In genomic region chr22:48443680-48444079, GRCh38 we compare ENCODE assay signal across 25 cellular contexts.
"Had no signal": no experiment of that assay in that cellular context is flagged by ENCODE, and none has a peak within 500 bp of the region (broad histone marks: within the 10 kb centered on the region; RNA-seq: fewer than 3 reads in every experiment).

No MANE protein-coding gene starts in this region.

- H3K27me3 ChIP-seq: adrenal gland had no signal

- H3K27me3 Mint-ChIP-seq: activated CD4-positive, alpha-beta T cell treated with anti-CD3 and anti-CD28 coated beads for 36 hours; activated CD4-positive, alpha-beta T cell treated with anti-CD3 and anti-CD28 coated beads, Interleukin-2, amount 10 ng/mL, durations not matched to agents 7 days and 5 days; activated T-cell treated with anti-CD3 and anti-CD28 coated beads, Interleukin-2, amount 50 U/mL, for 24 hours had no signal

- ATAC-seq: activated CD4-positive, alpha-beta T cell treated with anti-CD3 and anti-CD28 coated beads for 36 hours; activated CD8-positive, alpha-beta T cell treated with anti-CD3 and anti-CD28 coated beads, Interleukin-2, amount 10 ng/mL, durations not matched to agents 7 days and 5 days; activated naive CD4-positive, alpha-beta T cell treated with anti-CD3 and anti-CD28 coated beads, Interleukin-2, amount 50 U/mL, for 72 hours had no signal

- H3K4me2 ChIP-seq: KMS-11 had no signal

- H3K9me3 ChIP-seq: adrenal gland had no signal

- H3K4me3 Mint-ChIP-seq: activated CD4-positive, alpha-beta T cell treated with anti-CD3 and anti-CD28 coated beads for 36 hours; activated CD4-positive, alpha-beta T cell treated with anti-CD3 and anti-CD28 coated beads, Interleukin-2, amount 10 ng/mL, durations not matched to agents 7 days and 5 days; activated CD8-positive, alpha-beta T cell treated with anti-CD3 and anti-CD28 coated beads, Interleukin-2, amount 10 ng/mL, durations not matched to agents 7 days and 5 days; activated naive CD4-positive, alpha-beta T cell treated with anti-CD3 and anti-CD28 coated beads for 36 hours; activated T-cell treated with anti-CD3 and anti-CD28 coated beads, Interleukin-2, amount 50 U/mL, for 24 hours; brain had no signal

- FAIRE-seq: bronchial epithelial cell had no signal

- H3K9ac ChIP-seq: KMS-11 had no signal

- H3K27ac ChIP-seq: adrenal gland, KMS-11, WERI-Rb-1 had no signal

- H3K9me3 Mint-ChIP-seq: activated CD4-positive, alpha-beta T cell treated with anti-CD3 and anti-CD28 coated beads, Interleukin-2, amount 10 ng/mL, durations not matched to agents 7 days and 5 days; activated naive CD4-positive, alpha-beta T cell treated with anti-CD3 and anti-CD28 coated beads for 36 hours; activated naive CD4-positive, alpha-beta T cell treated with anti-CD3 and anti-CD28 coated beads, Interleukin-2, amount 50 U/mL, for 72 hours; activated T-cell treated with anti-CD3 and anti-CD28 coated beads, Interleukin-2, amount 50 U/mL, for 24 hours; activated T-helper 2 cell treated with anti-CD3 and anti-CD28 coated beads, Interferon-gamma antibody, Interleukin-2, Interleukin-4, amounts not matched to agents 10 μg/mL and 5 μg/mL and 100 μg/mL, durations not matched to agents 14 hours and 24 hours and 36 hours; brain had no signal

- H3K4me3 ChIP-seq: adrenal gland had no signal

- H3K4me1 ChIP-seq: adrenal gland had no signal

- H3K4me1 Mint-ChIP-seq: activated CD4-positive, alpha-beta T cell treated with anti-CD3 and anti-CD28 coated beads for 36 hours; activated CD4-positive, alpha-beta T cell treated with anti-CD3 and anti-CD28 coated beads, Interleukin-2, amount 10 ng/mL, durations not matched to agents 7 days and 5 days; brain had no signal

- H3K27ac Mint-ChIP-seq: activated CD4-positive, alpha-beta T cell treated with anti-CD3 and anti-CD28 coated beads for 36 hours; activated CD4-positive, alpha-beta T cell treated with anti-CD3 and anti-CD28 coated beads, Interleukin-2, amount 10 ng/mL, durations not matched to agents 7 days and 5 days; activated CD8-positive, alpha-beta T cell treated with anti-CD3 and anti-CD28 coated beads, Interleukin-2, amount 10 ng/mL, durations not matched to agents 7 days and 5 days; activated naive CD4-positive, alpha-beta T cell treated with anti-CD3 and anti-CD28 coated beads for 36 hours; activated naive CD4-positive, alpha-beta T cell treated with anti-CD3 and anti-CD28 coated beads, Interleukin-2, amount 50 U/mL, for 72 hours; activated T-cell treated with anti-CD3 and anti-CD28 coated beads, Interleukin-2, amount 50 U/mL, for 24 hours; activated T-helper 2 cell treated with anti-CD3 and anti-CD28 coated beads, Interferon-gamma antibody, Interleukin-2, Interleukin-4, amounts not matched to agents 10 μg/mL and 5 μg/mL and 100 μg/mL, durations not matched to agents 14 hours and 24 hours and 36 hours; brain had no signal

- DNase-seq: activated CD4-positive, alpha-beta T cell treated with anti-CD3 and anti-CD28 coated beads for 36 hours; activated CD4-positive, alpha-beta T cell treated with anti-CD3 and anti-CD28 coated beads, Interleukin-2, amount 10 ng/mL, durations not matched to agents 7 days and 5 days; activated CD4-positive, alpha-beta T cell treated with anti-CD3 and anti-CD28 coated beads, Interleukin-2, amount 50 U/mL, for 48 hours; activated CD4-positive, CD25-positive, alpha-beta regulatory T cell; activated CD8-positive, alpha-beta T cell treated with anti-CD3 and anti-CD28 coated beads, Interleukin-2, amount 10 ng/mL, durations not matched to agents 7 days and 5 days; activated gamma-delta T cell; activated naive CD4-positive, alpha-beta T cell treated with anti-CD3 and anti-CD28 coated beads for 36 hours; activated T-cell treated with anti-CD3 and anti-CD28 coated beads, Interleukin-2, amount 50 U/mL, for 24 hours; adrenal gland; NCI-H1105; NCI-H1417 treated with DMSO at 0.1 percent for 48 hours; NCI-H1694; NCI-H2029; NCI-H345; NCI-H524 treated with DMSO at 0.1 percent for 48 hours; NK-92 treated with Interleukin-12 subunit alpha and Interleukin-12 subunit beta, amount 100 ng/mL, for 24 hours; OCI-M1; Right ventricle myocardium superior; T1000; WERI-Rb-1 had no signal

- H3K36me3 ChIP-seq: adrenal gland, WERI-Rb-1 had no signal
